29 cellular contexts compared by ENCODE assay signal in the genomic region with DNA sequence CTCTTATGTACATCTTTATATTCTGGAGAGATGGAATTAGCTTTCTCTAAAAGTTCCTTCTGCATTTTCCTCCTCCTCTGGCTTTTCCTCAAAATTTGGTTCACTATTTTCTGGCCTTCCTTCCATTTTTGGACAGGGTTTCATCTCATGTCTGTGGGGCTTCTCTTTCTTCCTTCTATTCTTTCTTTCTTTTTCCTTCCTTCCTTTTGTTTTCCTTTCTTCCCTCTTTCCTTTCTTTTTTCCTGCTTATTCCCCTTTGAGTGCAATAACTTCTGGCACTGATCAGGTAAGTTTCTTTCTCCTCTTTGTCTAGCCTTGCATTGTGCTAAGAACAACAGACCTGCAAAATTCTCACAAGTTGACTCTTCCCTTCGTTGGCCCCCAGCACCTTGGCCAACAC.
"Had no signal": no experiment of that assay in that cellular context is flagged by ENCODE, and none has a peak within 500 bp of the region (broad histone marks: within the 10 kb centered on the region; RNA-seq: fewer than 3 reads in every experiment).

No MANE protein-coding gene starts in this region.

- H3K4me1 ChIP-seq: pancreas, prostate gland, testis, tibial artery, upper lobe of right lung, uterus had no signal

- H3K4me2 ChIP-seq: smooth muscle cell had no signal

- FAIRE-seq: pancreas had no signal

- H3K36me3 ChIP-seq: neutrophil, pancreas, prostate gland, spleen, suprapubic skin, tibial artery, transverse colon, upper lobe of right lung, uterus had no signal

- H3K4me3 ChIP-seq: pancreas, prostate gland, skin epidermis, smooth muscle cell, spleen, suprapubic skin, testis, tibial artery, transverse colon, upper lobe of right lung, uterus had no signal

- H3K27me3 ChIP-seq: pancreas, spleen, suprapubic skin, testis, tibial artery, upper lobe of right lung, uterus had no signal

- ATAC-seq: naive thymus-derived CD8-positive, alpha-beta T cell; natural killer cell treated with Interleukin-12 subunit alpha and Interleukin-12 subunit beta and Interleukin-15 and Interleukin-18, amount 100 ng/mL, for 72 hours; pancreas; right cardiac atrium; sciatic nerve; stimulated activated memory B cell treated with anti-CD40 and anti-IgM and Interleukin-4, amounts not matched to agents 10 μg/mL and 1 μg/mL and 100 μg/mL, for 72 hours; stimulated activated naive CD8-positive, alpha-beta T cell treated with anti-CD3 and anti-CD28 coated beads, Interleukin-15, amount 100 ng/mL, for 72 hours; stimulated activated naive CD8-positive, alpha-beta T cell treated with anti-CD3 and anti-CD28 coated beads, Interleukin-15, Interleukin-2, amounts not matched to agents 100 U/mL and 50 U/mL, for 24 hours; upper lobe of right lung had no signal

- DNase-seq: naive thymus-derived CD8-positive, alpha-beta T cell; nephron progenitor cell; nucleus accumbens; pancreas; retina; right cardiac atrium; spleen; stimulated activated CD4-positive, alpha-beta T cell treated with anti-CD3 and anti-CD28 coated beads, Interleukin-12 subunit alpha, Interleukin-12 subunit beta, amount 100 ng/mL, for 4 hours; stimulated activated CD4-positive, alpha-beta T cell treated with anti-CD3 and anti-CD28 coated beads, Interleukin-1b, Interleukin-23, amount 100 ng/mL, for 48 hours; stimulated activated CD4-positive, alpha-beta T cell treated with anti-CD3 and anti-CD28 coated beads, Interleukin-4, amount 100 ng/mL, for 1 hour; stimulated activated CD4-positive, alpha-beta T cell treated with anti-CD3 and anti-CD28 coated beads, Interleukin-4, amount 100 ng/mL, for 4 hours; stimulated activated CD8-positive, alpha-beta memory T cell treated with anti-CD3 and anti-CD28 coated beads, Interleukin-4, amount 100 ng/mL, for 48 hours; stimulated activated naive CD4-positive, alpha-beta T cell; stimulated activated naive CD8-positive, alpha-beta T cell treated with anti-CD3 and anti-CD28 coated beads, Interleukin-15, amount 100 ng/mL, for 72 hours; stimulated activated naive CD8-positive, alpha-beta T cell treated with anti-CD3 and anti-CD28 coated beads, Interleukin-15, Interleukin-2, amounts not matched to agents 100 U/mL and 50 U/mL, for 24 hours; substantia nigra; testis; tibial artery; transverse colon; upper lobe of right lung; uterus had no signal

- H3K27ac ChIP-seq: neutrophil, pancreas, prostate gland, skin epidermis, spleen, suprapubic skin, testis, tibial artery, transverse colon, upper lobe of right lung, uterus had no signal

- H3K9me3 ChIP-seq: neutrophil, pancreas, prostate gland, spleen, suprapubic skin, testis, tibial artery, transverse colon, upper lobe of right lung, uterus had no signal
